ENCODE assay signal across 23 cellular contexts in genomic region chr9:32398207-32398606, GRCh38. TPM values are rescaled to one million over a fixed set of nuclear protein-coding genes. Genes with fewer than 3 reads are reported as not detected.
DNase-seq lines count a peak whose midpoint lies in the region; ATAC-seq and TF ChIP-seq lines count a peak whose summit lies in the region.
"Had no signal": no experiment of that assay in that cellular context is flagged by ENCODE, and none has a peak within 500 bp of the region (broad histone marks: within the 10 kb centered on the region; RNA-seq: fewer than 3 reads in every experiment).

No MANE protein-coding gene starts in this region.

- no peaks in the 10 kb centered on the region for H3K27me3 ChIP-seq in CD4-positive, alpha-beta memory T cell (ENCODE audit: insufficient read depth, low read length)
- H3K27me3 ChIP-seq in hepatocyte, result no peaks in the 10 kb centered on the region
- H3K27me3 ChIP-seq: heart left ventricle, Peyer's patch, SJCRH30 had no signal

- POLR2A ChIA-PET in CD4-positive, alpha-beta memory T cell (lab: Charles Lee; ENCODE audit: partially characterized antibody), result no interaction called here

- no peaks in the 10 kb centered on the region for H3K36me3 ChIP-seq in CD4-positive, alpha-beta memory T cell (ENCODE audit: insufficient read depth, low read length)
- no peaks in the 10 kb centered on the region for H3K36me3 ChIP-seq in hepatocyte (replicated peaks; ENCODE audit: insufficient read depth, low read depth)
- H3K36me3 ChIP-seq: heart left ventricle, Peyer's patch, SJCRH30 had no signal

- CTCF ChIA-PET in CD4-positive, alpha-beta memory T cell (lab: Charles Lee; ENCODE audit: partially characterized antibody), result interaction anchor here (0.8 to 3.6 kb wide), 4 partner anchors 15 to 181 kb away, joined by 3 to 17 read pairs (median 4); no protein-coding TSS in a partner anchor

- H4K20me1 ChIP-seq in hepatocyte (ENCODE audit: insufficient read depth, poor library complexity, severe bottlenecking), result no peaks in the 10 kb centered on the region

- H3K36me3 Mint-ChIP-seq in CD4-positive, alpha-beta memory T cell, result peaks cover 0 to 11% of the 10 kb centered on the region in 2 donors
- H3K36me3 Mint-ChIP-seq: activated CD4-positive, alpha-beta memory T cell treated with anti-CD3 and anti-CD28 coated beads for 36 hours had no signal

- peak overlapping the region; percentile 19 for H3K27ac ChIP-seq in angular gyrus (ENCODE audit: low read depth, low read length)
- H3K27ac ChIP-seq in CD4-positive, alpha-beta memory T cell (ENCODE audit: low read depth, low read length), result no peak overlapping the region
- H3K27ac ChIP-seq in hepatocyte, result no peak overlapping the region
- H3K27ac ChIP-seq: heart left ventricle, Peyer's patch, SJCRH30 had no signal

- no peak overlapping the region for H3K4me3 ChIP-seq in CD4-positive, alpha-beta memory T cell (ENCODE audit: low read length in 2 of 2)
- H3K4me3 ChIP-seq in hepatocyte, result no peak overlapping the region
- H3K4me3 ChIP-seq: heart left ventricle, Peyer's patch, SJCRH30 had no signal

- peak; percentile 18 for DNase-seq in GM03348 (ENCODE audit: low spot score)
- peak; percentile 31 for DNase-seq in globus pallidus (ENCODE audit: low spot score)
- peak; percentile 61 for DNase-seq in superior temporal gyrus (ENCODE audit: extremely low spot score)
- no peak for DNase-seq in CD4-positive, alpha-beta memory T cell
- DNase-seq in hepatocyte (ENCODE audit: low spot score), result no peak
- DNase-seq: activated CD4-positive, alpha-beta memory T cell treated with anti-CD3 and anti-CD28 coated beads for 36 hours; activated gamma-delta T cell treated with Interleukin-2 at 50 U/mL for 16 hours; CD4-positive, alpha-beta T cell; DMS 273 treated with DMSO at 0.1 percent for 48 hours; H7; heart left ventricle; Kasumi-1; naive thymus-derived CD4-positive, alpha-beta T cell; NCI-H1694 treated with DMSO at 0.1 percent for 48 hours; NCI-H526 treated with DMSO at 0.1 percent for 48 hours; Peyer's patch; SJCRH30; stimulated activated CD4-positive, alpha-beta T cell treated with anti-CD3 and anti-CD28 coated beads, Interleukin-4, amount 100 ng/mL, for 1 hour; stimulated activated naive B cell treated with anti-CD40 and anti-IgM and Interleukin-4, amounts not matched to agents 10 μg/mL and 1 μg/mL and 100 μg/mL, for 72 hours; T-helper 1 cell had no signal

- H3K4me1 ChIP-seq in CD4-positive, alpha-beta memory T cell (ENCODE audit: insufficient read depth, low read length), result no peaks in the 10 kb centered on the region
- no peaks in the 10 kb centered on the region for H3K4me1 ChIP-seq in hepatocyte (ENCODE audit: insufficient read depth)

- TF ChIP-seq CTCF in hepatocyte (IDR thresholded peaks at IDR 0.05; ENCODE audit: poor library complexity), result no peak

- no peak overlapping the region for H3K4me2 ChIP-seq in hepatocyte

- WGBS in hepatocyte (ENCODE audit: low lambda C conversion rate, missing lambda C conversion rate), result 86% methylated on average over 3 of the region's 3 CpGs

- H3K27me3 Mint-ChIP-seq in CD4-positive, alpha-beta memory T cell, result no peaks in the 10 kb centered on the region
- H3K27me3 Mint-ChIP-seq: activated CD4-positive, alpha-beta memory T cell treated with anti-CD3 and anti-CD28 coated beads for 36 hours; CD4-positive, alpha-beta T cell; naive thymus-derived CD4-positive, alpha-beta T cell; stimulated activated naive B cell treated with anti-CD40 and anti-IgM and Interleukin-4, amounts not matched to agents 10 μg/mL and 1 μg/mL and 100 μg/mL, for 72 hours had no signal

- peaks cover 0 to 1% (median 0%) of the 10 kb centered on the region in 4 donors for H3K4me1 Mint-ChIP-seq in CD4-positive, alpha-beta memory T cell

- ATAC-seq in HG03565 (IDR thresholded peaks at IDR 0.05; ENCODE audit: unreplicated experiment), result no peak
- ATAC-seq: activated CD4-positive, CD25-positive, alpha-beta regulatory T cell treated with anti-CD3 and anti-CD28 coated beads, Interleukin-2, amount 50 U/mL, for 24 hours; heart left ventricle; naive thymus-derived CD4-positive, alpha-beta T cell; stimulated activated naive B cell treated with anti-CD40 and anti-IgM and Interleukin-4, amounts not matched to agents 10 μg/mL and 1 μg/mL and 100 μg/mL, for 72 hours had no signal

- no peaks in the 10 kb centered on the region for H3K9me3 ChIP-seq in CD4-positive, alpha-beta memory T cell (ENCODE audit: control insufficient read depth in 1 of 2, low read length in 2 of 2)
- no peaks in the 10 kb centered on the region for H3K9me3 ChIP-seq in hepatocyte (ENCODE audit: low read depth)
- H3K9me3 ChIP-seq: heart left ventricle, Peyer's patch, SJCRH30 had no signal

- no peaks in the 10 kb centered on the region for H3K9me2 ChIP-seq in hepatocyte (replicated peaks; ENCODE audit: insufficient read depth)

- no peak overlapping the region for H3K27ac Mint-ChIP-seq in CD4-positive, alpha-beta memory T cell
- H3K27ac Mint-ChIP-seq: activated CD4-positive, alpha-beta memory T cell treated with anti-CD3 and anti-CD28 coated beads for 36 hours; CD4-positive, alpha-beta T cell; stimulated activated naive B cell treated with anti-CD40 and anti-IgM and Interleukin-4, amounts not matched to agents 10 μg/mL and 1 μg/mL and 100 μg/mL, for 72 hours had no signal

- H3K4me3 Mint-ChIP-seq in CD4-positive, alpha-beta memory T cell, result no peak overlapping the region
- H3K4me3 Mint-ChIP-seq: activated CD4-positive, alpha-beta memory T cell treated with anti-CD3 and anti-CD28 coated beads for 36 hours; CD4-positive, alpha-beta T cell; naive thymus-derived CD4-positive, alpha-beta T cell; stimulated activated naive B cell treated with anti-CD40 and anti-IgM and Interleukin-4, amounts not matched to agents 10 μg/mL and 1 μg/mL and 100 μg/mL, for 72 hours had no signal

- peaks cover 75% of the 10 kb centered on the region for H3K79me2 ChIP-seq in hepatocyte

- H2AFZ ChIP-seq in hepatocyte, result no peak overlapping the region

- intact Hi-C loops in CD4-positive, alpha-beta memory T cell (cut with micrococcal nuclease), result no loop called here

- H3K9me3 Mint-ChIP-seq in CD4-positive, alpha-beta memory T cell, result no peaks in the 10 kb centered on the region
- H3K9me3 Mint-ChIP-seq: activated CD4-positive, alpha-beta memory T cell treated with anti-CD3 and anti-CD28 coated beads for 36 hours; CD4-positive, alpha-beta T cell; naive thymus-derived CD4-positive, alpha-beta T cell had no signal

RNA-seq across cellular contexts. Expression of gene ACO1, which starts 13.8 kb away (rescaled TPM):
- total RNA-seq in CD4-positive, alpha-beta memory T cell, result 1 to 10 TPM; 7.9 to 9.1 TPM
- polyA plus RNA-seq in CD4-positive, alpha-beta memory T cell, result 10 to 100 TPM in 1 of 2 donors, 1 to 10 TPM in 1; 9.2 to 11.9 TPM
- 62.7 and 65.7 TPM in 2 replicates for total RNA-seq in hepatocyte
- polyA plus RNA-seq in hepatocyte, result 35.1 and 46.1 TPM in 2 replicates

Comparison
In these comparisons a context has a peak if more than half of its experiments do, and no peak if none do; other contexts are left out.
1. DNase-seq: peak in GM03348 (single experiment), globus pallidus (single experiment) and superior temporal gyrus (single experiment); none in CD4-positive, alpha-beta memory T cell (0 of 5) and hepatocyte (single experiment).